In genomic region chr14:49972199-49972671, GRCh38 we compare ENCODE assay signal across 8 cellular contexts.
DNase-seq lines count a peak whose midpoint lies in the region; ATAC-seq and TF ChIP-seq lines count a peak whose summit lies in the region.

No MANE protein-coding gene starts in this region.

- WGBS in mammary epithelial cell (ENCODE audit: low coverage, missing lambda C conversion rate), result 0% methylated on average over 5 of the region's 5 CpGs
- 13 to 28% (median 13%) methylated on average over 5 of the region's 5 CpGs for WGBS in ovary, 3 donors

- DNase-seq in NCI-H1417 (lab: John Stamatoyannopoulos, UW) (peak; percentile 53 to 70 (median 57)), NCI-H1417 treated with DMSO at 0.1 percent for 48 hours (lab: John Stamatoyannopoulos, UW) (no peak), NCI-H2196 treated with DMSO at 0.1 percent for 48 hours (lab: John Stamatoyannopoulos, UW; ENCODE audit: unreplicated experiment) (peak; percentile 85), mammary epithelial cell (peak; percentile 66), mucosa of descending colon (peak in 1 of 3 donors; percentile 74), islet precursor cell (no peak), ovary (no peak), ACHN (no peak)

- H3K36me3 ChIP-seq in mammary epithelial cell (ENCODE audit: insufficient read depth, low read length) (no peaks in the 10 kb centered on the region), mucosa of descending colon (ENCODE audit: low read depth) (no peaks in the 10 kb centered on the region), ovary (no peaks in the 10 kb centered on the region)

- intact Hi-C loops in mammary epithelial cell (cut with micrococcal nuclease), result no loop called here
- intact Hi-C loops in mucosa of descending colon (cut with DNase I, micrococcal nuclease), result no loop called here
- intact Hi-C loops in ovary (cut with DNase I), result loop anchor here in 1 of 4 donors (10.0 kb wide), 1 partner anchor 57 kb away; no protein-coding TSS in a partner anchor

- H3K79me2 ChIP-seq in mammary epithelial cell (ENCODE audit: insufficient read depth, low read length), result no peaks in the 10 kb centered on the region

- TF ChIP-seq POLR2A in ovary (IDR thresholded peaks at IDR 0.05), result no peak

- H3K9me3 ChIP-seq in mammary epithelial cell (replicated peaks; ENCODE audit: insufficient read depth, low read length) (no peaks in the 10 kb centered on the region), mucosa of descending colon (no peaks in the 10 kb centered on the region), ovary (no peaks in the 10 kb centered on the region)

- peak; percentile 63 for ATAC-seq in mucosa of descending colon

- peaks cover 62% of the 10 kb centered on the region for H3K4me1 ChIP-seq in mammary epithelial cell (ENCODE audit: insufficient read depth, low read length)
- peaks cover 62% of the 10 kb centered on the region for H3K4me1 ChIP-seq in mucosa of descending colon (ENCODE audit: low read depth)
- peaks cover 19% of the 10 kb centered on the region for H3K4me1 ChIP-seq in ovary (ENCODE audit: insufficient read depth)

- TF ChIP-seq EP300 in ovary (IDR thresholded peaks at IDR 0.05), result no peak

- dilution Hi-C loops in mammary epithelial cell (cut with HindIII; ENCODE audit: low sequenced_read_pairs), result loop anchor here (5.0 kb wide), 1 partner anchor 75 kb away; no protein-coding TSS in a partner anchor

- in situ Hi-C loops in mammary epithelial cell (cut with MboI; ENCODE audit: low sequenced_read_pairs in 2 of 2), result no loop called here
- in situ Hi-C loops in ACHN (cut with HindIII; ENCODE audit: low pct_ligation_motif_present, low pct_unique_long_range_greater_than_20kb, low sequenced_read_pairs), result no loop called here

- peak overlapping the region; percentile 65 for H3K4me2 ChIP-seq in mammary epithelial cell (ENCODE audit: insufficient read depth, low read depth, low read length)

- peak overlapping the region; percentile 36 for H2AFZ ChIP-seq in mammary epithelial cell (ENCODE audit: low read depth, low read length)

- H4K20me1 ChIP-seq in mammary epithelial cell (ENCODE audit: insufficient read depth, low read length), result no peaks in the 10 kb centered on the region

- TF ChIP-seq CTCF in mammary epithelial cell (conservative IDR thresholded peaks at IDR 0.05 in 1 of 2, IDR thresholded peaks at IDR 0.05 in 1 of 2; ENCODE audit: extremely low read depth in 1 of 2, insufficient read depth in 1 of 2, low read depth in 1 of 2, low read length in 2 of 2) (no peak), mucosa of descending colon (IDR thresholded peaks at IDR 0.05) (no peak), ovary (IDR thresholded peaks at IDR 0.05) (no peak)

- H3K4me3 ChIP-seq in mammary epithelial cell (replicated peaks in 1 of 3; ENCODE audit: insufficient read depth in 1 of 3, low read depth in 2 of 3, low read length in 3 of 3), result no peak overlapping the region
- H3K4me3 ChIP-seq in mucosa of descending colon, result no peak overlapping the region
- no peak overlapping the region for H3K4me3 ChIP-seq in ovary

- peak overlapping the region; percentile 90 for H3K27ac ChIP-seq in mammary epithelial cell (ENCODE audit: insufficient read depth, low read depth, low read length)
- H3K27ac ChIP-seq in ovary, result no peak overlapping the region

- H3K9ac ChIP-seq in mammary epithelial cell (ENCODE audit: insufficient read depth, low read length), result peak overlapping the region; percentile 60

- CTCF ChIA-PET in mammary epithelial cell (lab: Charles Lee; ENCODE audit: low non-redundant PET), result interaction anchor here (0.6 kb wide), 1 partner anchor 45 kb away, joined by 18 read pairs; no protein-coding TSS in a partner anchor

- H3K27me3 ChIP-seq in mammary epithelial cell (ENCODE audit: insufficient read depth, low read length) (no peaks in the 10 kb centered on the region), ovary (no peaks in the 10 kb centered on the region)

- BruUV-seq in mammary epithelial cell (replicated peaks; lab: Mats Ljungman, UMichigan), result TSS peak; percentile 71

Comparison
In these comparisons a context has a peak if more than half of its experiments do, and no peak if none do; other contexts are left out.
1. DNase-seq: peak in NCI-H1417 (3 of 3), NCI-H2196 treated with DMSO at 0.1 percent for 48 hours (single experiment) and mammary epithelial cell (single experiment); none in NCI-H1417 treated with DMSO at 0.1 percent for 48 hours (single experiment), islet precursor cell (single experiment), ovary (0 of 5) and ACHN (single experiment).